ENCODE assay signal across 11 cellular contexts in the genomic region with DNA sequence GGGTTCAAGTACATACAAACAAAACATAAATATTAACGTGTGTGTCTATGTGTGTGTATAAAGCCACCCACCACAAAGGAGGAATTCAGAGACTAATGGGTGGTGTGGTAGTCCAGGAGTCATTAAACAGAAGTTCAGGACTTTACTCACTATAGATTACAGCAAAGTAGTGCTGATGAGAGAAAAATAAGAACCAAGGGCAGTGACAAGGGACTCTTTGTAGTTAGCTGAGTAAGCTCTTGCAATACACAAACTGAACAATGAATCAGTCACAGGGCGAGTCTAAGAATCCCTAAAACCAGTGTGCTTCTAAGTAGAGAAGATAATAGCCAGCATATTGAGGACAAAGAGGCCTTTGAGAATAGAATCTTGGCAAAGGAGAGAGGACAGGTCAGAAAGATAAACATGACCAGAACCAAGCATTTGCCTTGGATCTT.
DNase-seq lines count a peak whose midpoint lies in the region; ATAC-seq and TF ChIP-seq lines count a peak whose summit lies in the region.
"Had no signal": no experiment of that assay in that cellular context is flagged by ENCODE, and none has a peak within 500 bp of the region (broad histone marks: within the 10 kb centered on the region; RNA-seq: fewer than 3 reads in every experiment).

No MANE protein-coding gene starts in this region.

- no peak overlapping the region for H3K4me3 Mint-ChIP-seq in WTC11

- TF ChIP-seq RAD21 in HCT116 (IDR thresholded peaks at IDR 0.05; ENCODE audit: low read depth) = peak; percentile 44; the same call in 1 of the 2 replicates

- peaks cover 23% of the 10 kb centered on the region for H3K4me1 Mint-ChIP-seq in WTC11

- H3K36me3 ChIP-seq in HCT116 (ENCODE audit: control insufficient read depth in 1 of 2, insufficient read depth in 2 of 2, low read length in 2 of 2) (no peaks in the 10 kb centered on the region; a peak in 1 of 4 replicates), ovary (no peaks in the 10 kb centered on the region), A673 (ENCODE audit: insufficient read depth, low read length, poor library complexity, severe bottlenecking) (no peaks in the 10 kb centered on the region)

- no peak for TF ChIP-seq EP300 in ovary (IDR thresholded peaks at IDR 0.05)

- H3K27ac ChIP-seq in HCT116 (ENCODE audit: low read depth, low read length) (peak overlapping the region; percentile 96), ovary (no peak overlapping the region), A673 (ENCODE audit: low read depth, low read length, poor library complexity, severe bottlenecking) (no peak overlapping the region)

- POLR2A ChIA-PET in HCT116 (lab: Charles Lee) (interaction anchor here (0.8 to 4.2 kb wide), 16 partner anchors 9 to 180 kb away, joined by 3 to 43 read pairs (median 3); no protein-coding TSS in a partner anchor), WTC11 (lab: Charles Lee) (no interaction called here), A673 (lab: Charles Lee; ENCODE audit: low non-redundant PET) (no interaction called here)

- H3K9ac ChIP-seq in HCT116 (ENCODE audit: low read length) = peak overlapping the region; percentile 53

- H3K4me1 ChIP-seq in HCT116 (ENCODE audit: control insufficient read depth in 1 of 2, insufficient read depth in 2 of 2, low read length in 2 of 2) (peaks cover 56 to 83% of the 10 kb centered on the region in 2 experiments), ovary (ENCODE audit: insufficient read depth) (no peaks in the 10 kb centered on the region), A673 (ENCODE audit: insufficient read depth, low read length, poor library complexity, severe bottlenecking) (peaks cover 13% of the 10 kb centered on the region)

- no peaks in the 10 kb centered on the region for H3K9me2 ChIP-seq in HCT116 (ENCODE audit: insufficient read depth)

- TF ChIP-seq CTCF in HCT116 (IDR thresholded peaks at IDR 0.05 in 2 of 3, conservative IDR thresholded peaks at IDR 0.05 in 1 of 3; ENCODE audit: borderline replicate concordance in 1 of 3, insufficient read depth in 1 of 3, low read depth in 2 of 3, low read length in 2 of 3) (no peak), WTC11 (IDR thresholded peaks at IDR 0.05) (no peak), ovary (IDR thresholded peaks at IDR 0.05) (no peak), A673 (conservative IDR thresholded peaks at IDR 0.05; ENCODE audit: low read depth, low read length) (no peak), lower leg skin (IDR thresholded peaks at IDR 0.05) (no peak)

- no peak overlapping the region for H3K27ac Mint-ChIP-seq in WTC11

- H3K4me2 ChIP-seq in HCT116 (ENCODE audit: low read length) = peak overlapping the region; percentile 60

- intact Hi-C loops in HCT116 (cut with micrococcal nuclease) = loop anchor here (1.0 to 2.0 kb wide), 2 partner anchors 21 to 42 kb away; no protein-coding TSS in a partner anchor
- intact Hi-C loops in left ventricle myocardium superior (cut with micrococcal nuclease) = no loop called here
- intact Hi-C loops in ovary (cut with DNase I) = no loop called here
- intact Hi-C loops in A673 (cut with micrococcal nuclease; ENCODE audit: unreplicated experiment) = no loop called here
- intact Hi-C loops in lower leg skin (cut with DNase I; ENCODE audit: low total_unique reads) = no loop called here

- H3K36me3 Mint-ChIP-seq in WTC11 = no peaks in the 10 kb centered on the region

- H2AFZ ChIP-seq in HCT116 (ENCODE audit: low read depth, low read length, poor library complexity, severe bottlenecking) = no peak overlapping the region

- no peak for TF ChIP-seq POLR2A in HCT116 (IDR thresholded peaks at IDR 0.05; ENCODE audit: borderline replicate concordance, extremely low read depth, insufficient read depth, insufficient read length)
- TF ChIP-seq POLR2A in ovary (IDR thresholded peaks at IDR 0.05) = no peak
- TF ChIP-seq POLR2A in lower leg skin (IDR thresholded peaks at IDR 0.05) = no peak

- H3K27me3 ChIP-seq in HCT116 (ENCODE audit: insufficient read depth, low read length) (no peaks in the 10 kb centered on the region), ovary (no peaks in the 10 kb centered on the region), A673 (replicated peaks; ENCODE audit: insufficient read depth, low read depth, low read length, poor library complexity) (no peaks in the 10 kb centered on the region)

- no peaks in the 10 kb centered on the region for H3K9me3 Mint-ChIP-seq in WTC11

- H3K4me3 ChIP-seq in HCT116 (replicated peaks in 1 of 2; ENCODE audit: low read depth in 1 of 2, low read length in 2 of 2) = no peak overlapping the region; a peak in 1 of 4 replicates
- no peak overlapping the region for H3K4me3 ChIP-seq in ovary
- H3K4me3 ChIP-seq in A673 (ENCODE audit: low read depth, low read length, poor library complexity, severe bottlenecking) = no peak overlapping the region
- H3K4me3 ChIP-seq in lower leg skin (ENCODE audit: low read depth, poor library complexity, severe bottlenecking) = no peak overlapping the region

- H3K27me3 Mint-ChIP-seq in WTC11 (ENCODE audit: low read depth) = no peaks in the 10 kb centered on the region

- RAD21 ChIA-PET in HCT116 (lab: Charles Lee; ENCODE audit: low non-redundant PET in 1 of 2, low total read pairs in 2 of 2, uncharacterized antibody in 2 of 2, unreplicated experiment in 2 of 2) = interaction anchor here in 1 of 2 experiments (0.5 to 1.5 kb wide), 3 partner anchors 77 to 107 kb away, joined by 3 to 4 read pairs (median 4); no protein-coding TSS in a partner anchor

- DNase-seq in HCT116 (ENCODE audit: low read depth, low spot score) (peak; percentile 99), WTC11 (ENCODE audit: low spot score) (no peak), left ventricle myocardium superior (no peak), retina (peak; percentile 48), ovary (no peak), A673 (ENCODE audit: low spot score) (no peak), lower leg skin (ENCODE audit: low spot score in 2 of 2) (no peak)
- DNase-seq: effector CD8-positive, alpha-beta T cell; NCI-H187; stimulated activated CD4-positive, alpha-beta T cell treated with anti-CD3 and anti-CD28 coated beads, Interleukin-4, amount 100 ng/mL, for 4 hours had no signal

- peak; percentile 94 for ATAC-seq in HCT116
- ATAC-seq in WTC11 = peak; percentile 94
- peak; percentile 60 for ATAC-seq in left ventricle myocardium superior
- ATAC-seq in GM21786 (IDR thresholded peaks at IDR 0.05; ENCODE audit: unreplicated experiment) = no peak

- CTCF ChIA-PET in HCT116 (lab: Charles Lee) = interaction anchor here (1.4 kb wide), 1 partner anchor 9 kb away, joined by 4 read pairs; no protein-coding TSS in a partner anchor
- CTCF ChIA-PET in WTC11 (lab: Charles Lee) = no interaction called here
- CTCF ChIA-PET in A673 (lab: Charles Lee) = no interaction called here

- H3K9me3 ChIP-seq in HCT116 (ENCODE audit: control insufficient read depth in 1 of 2, insufficient read depth in 1 of 2, low read depth in 1 of 2, low read length in 2 of 2) = no peaks in the 10 kb centered on the region
- no peaks in the 10 kb centered on the region for H3K9me3 ChIP-seq in ovary
- no peaks in the 10 kb centered on the region for H3K9me3 ChIP-seq in A673 (ENCODE audit: low read depth, low read length, poor library complexity, severe bottlenecking)

- WGBS in ovary, 3 donors = 59 to 66% (median 62%) methylated on average over 2 of the region's 2 CpGs
- 50 to 52% methylated on average over 2 of the region's 2 CpGs for WGBS in lower leg skin, 2 donors

- no peaks in the 10 kb centered on the region for H4K20me1 ChIP-seq in HCT116 (ENCODE audit: insufficient read depth)

- H3K79me2 ChIP-seq in HCT116 (ENCODE audit: insufficient read depth, low read length) = peaks cover 82% of the 10 kb centered on the region

- BruUV-seq in HCT116 (replicated peaks; lab: Mats Ljungman, UMichigan) (no TSS peak), A673 (replicated peaks; lab: Mats Ljungman, UMichigan) (no TSS peak)

TF ChIP-seq in HCT116, 20 proteins besides CTCF, POLR2A, EP300 and RAD21 (continues in another document):
- TF ChIP-seq CBX3 (IDR thresholded peaks at IDR 0.05; ENCODE audit: low read depth) (peak; percentile 66; the same call in 1 of the 2 replicates), POLR2AphosphoS5 (IDR thresholded peaks at IDR 0.05; ENCODE audit: low read depth, low read length) (peak; percentile 73)
- TF ChIP-seq, protein P1, sequence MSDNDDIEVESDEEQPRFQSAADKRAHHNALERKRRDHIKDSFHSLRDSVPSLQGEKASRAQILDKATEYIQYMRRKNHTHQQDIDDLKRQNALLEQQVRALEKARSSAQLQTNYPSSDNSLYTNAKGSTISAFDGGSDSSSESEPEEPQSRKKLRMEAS (IDR thresholded peaks at IDR 0.05) = peak; percentile 58

TF ChIP-seq in WTC11, 78 proteins besides CTCF, POLR2A, EP300 and RAD21:
- TF ChIP-seq, protein P2, sequence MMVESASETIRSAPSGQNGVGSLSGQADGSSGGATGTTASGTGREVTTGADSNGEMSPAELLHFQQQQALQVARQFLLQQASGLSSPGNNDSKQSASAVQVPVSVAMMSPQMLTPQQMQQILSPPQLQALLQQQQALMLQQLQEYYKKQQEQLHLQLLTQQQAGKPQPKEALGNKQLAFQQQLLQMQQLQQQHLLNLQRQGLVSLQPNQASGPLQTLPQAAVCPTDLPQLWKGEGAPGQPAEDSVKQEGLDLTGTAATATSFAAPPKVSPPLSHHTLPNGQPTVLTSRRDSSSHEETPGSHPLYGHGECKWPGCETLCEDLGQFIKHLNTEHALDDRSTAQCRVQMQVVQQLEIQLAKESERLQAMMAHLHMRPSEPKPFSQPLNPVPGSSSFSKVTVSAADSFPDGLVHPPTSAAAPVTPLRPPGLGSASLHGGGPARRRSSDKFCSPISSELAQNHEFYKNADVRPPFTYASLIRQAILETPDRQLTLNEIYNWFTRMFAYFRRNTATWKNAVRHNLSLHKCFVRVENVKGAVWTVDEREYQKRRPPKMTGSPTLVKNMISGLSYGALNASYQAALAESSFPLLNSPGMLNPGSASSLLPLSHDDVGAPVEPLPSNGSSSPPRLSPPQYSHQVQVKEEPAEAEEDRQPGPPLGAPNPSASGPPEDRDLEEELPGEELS (CRISPR knock-in tag; IDR thresholded peaks at IDR 0.05) = no peak
- no peak for TF ChIP-seq ZNF138 (CRISPR knock-in tag; conservative IDR thresholded peaks at IDR 0.05)
- peak; percentile 56; the same call in 1 of the 2 replicates for TF ChIP-seq GABPB1 (CRISPR knock-in tag; IDR thresholded peaks at IDR 0.05)

Comparison
In these comparisons a context has a peak if more than half of its experiments do, and no peak if none do; other contexts are left out.
1. DNase-seq: peak in HCT116 (single experiment) and retina (single experiment); none in WTC11 (single experiment), left ventricle myocardium superior (single experiment), ovary (0 of 5), A673 (single experiment) and lower leg skin (0 of 2).